Comparison of ENCODE assay signal across 25 cellular contexts in the genomic region with DNA sequence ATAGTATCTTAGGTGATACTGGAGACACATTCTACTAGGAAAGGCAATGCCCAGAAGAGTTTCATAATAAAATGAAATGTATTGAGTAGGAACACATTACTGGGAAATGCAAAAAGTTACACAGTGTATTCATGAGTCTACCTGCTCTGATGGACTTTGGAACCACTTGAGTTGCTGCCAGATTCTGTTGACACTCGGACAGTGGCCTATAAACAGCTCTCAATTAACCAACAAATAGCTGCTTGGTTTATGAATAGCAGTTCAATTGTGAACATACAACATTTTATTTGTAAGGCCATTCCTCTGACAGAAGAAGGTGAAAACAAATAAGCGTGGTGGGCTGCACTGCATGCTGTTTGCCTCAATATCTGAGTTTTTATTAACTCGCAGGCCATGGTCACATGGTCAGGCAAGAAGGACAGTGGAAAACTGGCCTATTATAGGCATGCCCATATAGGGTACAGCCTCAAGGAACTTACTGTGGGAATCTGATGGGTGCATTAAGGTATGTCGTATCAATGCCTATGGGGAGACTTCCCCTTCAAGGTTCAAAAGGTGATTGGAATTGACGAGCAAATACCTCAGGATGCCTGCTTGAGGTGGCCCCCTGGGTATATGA.
"Had no signal": no experiment of that assay in that cellular context is flagged by ENCODE, and none has a peak within 500 bp of the region (broad histone marks: within the 10 kb centered on the region; RNA-seq: fewer than 3 reads in every experiment).

No MANE protein-coding gene starts in this region.

- DNase-seq: activated CD4-positive, alpha-beta T cell treated with anti-CD3 and anti-CD28 coated beads, Interleukin-2, amount 50 U/mL, for 1 hour; activated CD4-positive, CD25-positive, alpha-beta regulatory T cell treated with anti-CD3 and anti-CD28 coated beads, Interleukin-2, amount 50 U/mL, for 72 hours; activated T-cell treated with anti-CD3 and anti-CD28 coated beads, Interleukin-2, amount 50 U/mL, for 24 hours; aorta; brain microvascular endothelial cell; cortex of kidney; endodermal cell; heart left ventricle; islet precursor cell; left cardiac atrium; lower lobe of right lung; mesendoderm; naive thymus-derived CD4-positive, alpha-beta T cell; occipital lobe; retina; spleen; stimulated activated CD4-positive, alpha-beta T cell treated with anti-CD3 and anti-CD28 coated beads, Interleukin-4, amount 100 ng/mL, for 1 hour; stimulated activated naive CD4-positive, alpha-beta T cell; T-cell; upper lobe of left lung; WERI-Rb-1 had no signal

- H3K36me3 ChIP-seq: brain microvascular endothelial cell, lower lobe of right lung, WERI-Rb-1 had no signal

- H3K27me3 ChIP-seq: brain microvascular endothelial cell, heart left ventricle, spleen, upper lobe of left lung had no signal

- ATAC-seq: activated naive CD4-positive, alpha-beta T cell treated with anti-CD3 and anti-CD28 coated beads, Interleukin-2, amount 50 U/mL, for 72 hours; activated T-helper 17 cell treated with anti-CD3 and anti-CD28 coated beads, Interleukin-2, amount 50 U/mL, for 72 hours; left cardiac atrium; lower lobe of right lung; naive thymus-derived CD4-positive, alpha-beta T cell; T-cell had no signal

- H3K4me3 ChIP-seq: heart left ventricle, lower lobe of right lung, spleen, thoracic aorta, upper lobe of left lung had no signal

- H3K9me3 ChIP-seq: heart left ventricle, lower lobe of right lung, spleen, thoracic aorta, upper lobe of left lung had no signal

- H3K4me1 ChIP-seq: lower lobe of right lung, spleen, upper lobe of left lung had no signal

- H3K27ac ChIP-seq: brain microvascular endothelial cell, epithelial cell of prostate, heart left ventricle, lower lobe of right lung, spleen, thoracic aorta, upper lobe of left lung, WERI-Rb-1 had no signal
